ENCODE assay signal across 22 cellular contexts in the genomic region with DNA sequence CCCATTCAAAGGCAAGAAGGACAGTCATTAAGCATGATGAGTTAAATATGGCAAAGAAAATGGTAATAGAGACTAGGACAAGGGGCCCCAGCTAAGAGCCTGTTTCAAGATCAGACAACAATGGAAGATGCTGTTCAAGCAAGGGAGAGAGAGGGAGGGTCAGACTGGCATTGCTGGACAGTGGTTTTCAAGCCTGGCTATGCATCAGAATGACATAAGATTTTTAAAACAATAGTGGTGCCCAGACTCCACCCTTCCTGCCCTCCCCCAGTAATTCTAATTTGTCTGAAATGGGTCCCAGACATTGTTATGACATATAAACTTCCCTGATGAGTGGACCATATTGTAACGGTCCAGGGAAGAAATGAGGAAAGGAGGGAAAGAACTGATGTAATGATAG.
"Had no signal": no experiment of that assay in that cellular context is flagged by ENCODE, and none has a peak within 500 bp of the region (broad histone marks: within the 10 kb centered on the region; RNA-seq: fewer than 3 reads in every experiment).

No MANE protein-coding gene starts in this region.

- H3K36me3 ChIP-seq: prostate gland, spleen, tibial artery, upper lobe of left lung had no signal

- H3K4me3 Mint-ChIP-seq: natural killer cell treated with Interleukin-12 subunit alpha and Interleukin-12 subunit beta and Interleukin-15 and Interleukin-18, amount 100 ng/mL, for 72 hours; stimulated activated memory B cell treated with anti-CD40 and anti-IgM and Interleukin-4, amounts not matched to agents 10 μg/mL and 1 μg/mL and 100 μg/mL, for 72 hours; stimulated activated naive CD8-positive, alpha-beta T cell treated with anti-CD3 and anti-CD28 coated beads, Interleukin-15, Interleukin-2, amounts not matched to agents 100 ng/mL and 50 ng/mL, for 24 hours had no signal

- DNase-seq: effector CD4-positive, alpha-beta T cell; foreskin keratinocyte; kidney; left colon; left ventricle myocardium superior; mesenchymal stem cell; midbrain; spleen; stimulated activated CD4-positive, alpha-beta T cell treated with anti-CD3 and anti-CD28 coated beads, Interleukin-15, amount 100 ng/mL, for 24 hours; stimulated activated CD4-positive, alpha-beta T cell treated with anti-CD3 and anti-CD28 coated beads, Interleukin-1b, Interleukin-23, amount 100 ng/mL, for 48 hours; stimulated activated CD4-positive, alpha-beta T cell treated with anti-CD3 and anti-CD28 coated beads, Interleukin-4, amount 100 ng/mL, for 24 hours; tibial artery; upper lobe of left lung had no signal

- H3K27ac Mint-ChIP-seq: natural killer cell treated with Interleukin-12 subunit alpha and Interleukin-12 subunit beta and Interleukin-15 and Interleukin-18, amount 100 ng/mL, for 72 hours; stimulated activated memory B cell treated with anti-CD40 and anti-IgM and Interleukin-4, amounts not matched to agents 10 μg/mL and 1 μg/mL and 100 μg/mL, for 72 hours; stimulated activated naive CD8-positive, alpha-beta T cell treated with anti-CD3 and anti-CD28 coated beads, Interleukin-15, Interleukin-2, amounts not matched to agents 100 ng/mL and 50 ng/mL, for 24 hours had no signal

- H3K27me3 ChIP-seq: foreskin keratinocyte, hepatocyte, spleen, tibial artery, upper lobe of left lung had no signal

- H3K4me1 ChIP-seq: foreskin keratinocyte, prostate gland had no signal

- H3K27ac ChIP-seq: coronary artery, foreskin keratinocyte, hepatocyte, parathyroid adenoma, prostate gland, spleen, tibial artery, upper lobe of left lung had no signal

- H3K4me1 Mint-ChIP-seq: stimulated activated memory B cell treated with anti-CD40 and anti-IgM and Interleukin-4, amounts not matched to agents 10 μg/mL and 1 μg/mL and 100 μg/mL, for 72 hours had no signal

- H3K4me3 ChIP-seq: coronary artery, hepatocyte, lung, prostate gland, spleen, tibial artery, upper lobe of left lung had no signal

- H3K36me3 Mint-ChIP-seq: natural killer cell treated with Interleukin-12 subunit alpha and Interleukin-12 subunit beta and Interleukin-15 and Interleukin-18, amount 100 ng/mL, for 72 hours; stimulated activated memory B cell treated with anti-CD40 and anti-IgM and Interleukin-4, amounts not matched to agents 10 μg/mL and 1 μg/mL and 100 μg/mL, for 72 hours had no signal

- H3K9me3 Mint-ChIP-seq: natural killer cell treated with Interleukin-12 subunit alpha and Interleukin-12 subunit beta and Interleukin-15 and Interleukin-18, amount 100 ng/mL, for 72 hours; stimulated activated memory B cell treated with anti-CD40 and anti-IgM and Interleukin-4, amounts not matched to agents 10 μg/mL and 1 μg/mL and 100 μg/mL, for 72 hours had no signal

- H3K9me3 ChIP-seq: prostate gland, spleen, tibial artery, upper lobe of left lung had no signal

- H3K27me3 Mint-ChIP-seq: stimulated activated naive CD8-positive, alpha-beta T cell treated with anti-CD3 and anti-CD28 coated beads, Interleukin-15, Interleukin-2, amounts not matched to agents 100 ng/mL and 50 ng/mL, for 24 hours had no signal

- ATAC-seq: foreskin keratinocyte; left colon; left ventricle myocardium superior; natural killer cell treated with Interleukin-12 subunit alpha and Interleukin-12 subunit beta and Interleukin-15 and Interleukin-18, amount 100 ng/mL, for 72 hours; sciatic nerve; stimulated activated memory B cell treated with anti-CD40 and anti-IgM and Interleukin-4, amounts not matched to agents 10 μg/mL and 1 μg/mL and 100 μg/mL, for 72 hours had no signal
